Comparison of ENCODE assay signal across 25 cellular contexts in the genomic region with DNA sequence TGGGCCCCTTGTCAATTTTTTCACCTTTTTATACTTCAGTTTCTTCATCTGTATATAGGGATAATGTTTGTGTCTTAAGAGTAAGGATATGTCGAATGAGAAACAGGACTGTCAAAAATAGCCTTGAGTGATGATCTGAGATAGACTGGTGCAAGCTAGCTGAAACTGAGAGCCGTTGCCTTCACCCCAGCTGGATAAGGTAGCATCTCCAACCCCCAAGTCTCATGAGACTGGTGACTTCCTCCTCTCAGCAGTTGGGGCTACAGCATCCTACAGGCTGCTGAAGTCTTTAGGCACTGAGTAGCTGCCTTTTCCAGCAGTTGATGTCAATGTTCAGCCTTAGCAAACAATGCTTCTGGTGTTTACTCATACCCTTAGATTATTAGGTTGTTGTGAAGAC.
DNase-seq lines count a peak whose midpoint lies in the region; ATAC-seq, FAIRE-seq and TF ChIP-seq lines count a peak whose summit lies in the region.
"Had no signal": no experiment of that assay in that cellular context is flagged by ENCODE, and none has a peak within 500 bp of the region (broad histone marks: within the 10 kb centered on the region; RNA-seq: fewer than 3 reads in every experiment).

No MANE protein-coding gene starts in this region.

- H3K9me2 ChIP-seq in OCI-LY7 (ENCODE audit: insufficient read depth, low read length), result no peaks in the 10 kb centered on the region

- no peak overlapping the region for H2AFZ ChIP-seq in OCI-LY7 (ENCODE audit: low read length)

- TF ChIP-seq CTCF in OCI-LY7 (conservative IDR thresholded peaks at IDR 0.05; ENCODE audit: low read length) (no peak), glutamatergic neuron (IDR thresholded peaks at IDR 0.05; ENCODE audit: partially characterized antibody, unreplicated experiment) (no peak)

- BruUV-seq in OCI-LY7 (replicated peaks; lab: Mats Ljungman, UMichigan), result no TSS peak

- H3K4me3 Mint-ChIP-seq in glutamatergic neuron (ENCODE audit: unreplicated experiment), result no peak overlapping the region
- H3K4me3 Mint-ChIP-seq: activated CD4-positive, alpha-beta memory T cell treated with anti-CD3 and anti-CD28 coated beads for 36 hours; activated naive CD8-positive, alpha-beta T cell treated with anti-CD3 and anti-CD28 coated beads for 36 hours; CD4-positive, alpha-beta memory T cell; natural killer cell treated with Interleukin-12 subunit alpha and Interleukin-12 subunit beta and Interleukin-15 and Interleukin-18, amount 100 ng/mL, for 72 hours had no signal

- CTCF ChIA-PET in OCI-LY7 (lab: Charles Lee; ENCODE audit: unreplicated experiment), result no interaction called here

- FAIRE-seq in HTR-8/SVneo (lab: Jason Lieb, UNC), result no peak
- FAIRE-seq: astrocyte, RCC 7860, TTC549 had no signal

- intact Hi-C loops in OCI-LY7 (cut with micrococcal nuclease; ENCODE audit: unreplicated experiment), result no loop called here

- no peak overlapping the region for H3K27ac Mint-ChIP-seq in glutamatergic neuron (ENCODE audit: unreplicated experiment)
- H3K27ac Mint-ChIP-seq: activated CD4-positive, alpha-beta memory T cell treated with anti-CD3 and anti-CD28 coated beads for 36 hours; activated naive CD8-positive, alpha-beta T cell treated with anti-CD3 and anti-CD28 coated beads for 36 hours; activated T-helper 2 cell treated with anti-CD3 and anti-CD28 coated beads, Interferon-gamma antibody, Interleukin-2, Interleukin-4, amounts not matched to agents 10 μg/mL and 5 μg/mL and 100 μg/mL, durations not matched to agents 14 hours and 24 hours and 36 hours; CD4-positive, alpha-beta memory T cell; natural killer cell treated with Interleukin-12 subunit alpha and Interleukin-12 subunit beta and Interleukin-15 and Interleukin-18, amount 100 ng/mL, for 72 hours had no signal

- no peaks in the 10 kb centered on the region for H3K4me1 ChIP-seq in OCI-LY7 (ENCODE audit: insufficient read depth, low read length, poor library complexity, severe bottlenecking)
- H3K4me1 ChIP-seq: lower lobe of right lung, upper lobe of right lung had no signal

- peak; percentile 90 for ATAC-seq in GM18858 (IDR thresholded peaks at IDR 0.05; ENCODE audit: unreplicated experiment)
- peak; percentile 78 for ATAC-seq in GM21526 (IDR thresholded peaks at IDR 0.05; ENCODE audit: low FRiP score, unreplicated experiment)
- peak; percentile 82 for ATAC-seq in HG03095 (IDR thresholded peaks at IDR 0.05; ENCODE audit: unreplicated experiment)
- ATAC-seq in GM21825 (IDR thresholded peaks at IDR 0.05; ENCODE audit: unreplicated experiment), result no peak
- ATAC-seq: activated CD4-positive, CD25-positive, alpha-beta regulatory T cell treated with anti-CD3 and anti-CD28 coated beads, Interleukin-2, amount 50 U/mL, for 24 hours; lower lobe of right lung; natural killer cell treated with Interleukin-12 subunit alpha and Interleukin-12 subunit beta and Interleukin-15 and Interleukin-18, amount 100 ng/mL, for 72 hours; upper lobe of right lung had no signal

- no peaks in the 10 kb centered on the region for H3K4me1 Mint-ChIP-seq in glutamatergic neuron (ENCODE audit: low read depth, unreplicated experiment)
- H3K4me1 Mint-ChIP-seq: activated naive CD8-positive, alpha-beta T cell treated with anti-CD3 and anti-CD28 coated beads for 36 hours; CD4-positive, alpha-beta memory T cell had no signal

- POLR2A ChIA-PET in OCI-LY7 (lab: Charles Lee), result interaction anchor here (0.7 to 1.1 kb wide), 2 partner anchors 9 to 15 kb away, joined by 3 to 5 read pairs; no protein-coding TSS in a partner anchor

- no peak overlapping the region for H3K4me3 ChIP-seq in OCI-LY7 (ENCODE audit: low read depth, low read length, poor library complexity, severe bottlenecking)
- H3K4me3 ChIP-seq: dorsolateral prefrontal cortex, lower lobe of right lung, smooth muscle cell, upper lobe of right lung had no signal

- H3K79me2 ChIP-seq in OCI-LY7 (ENCODE audit: insufficient read depth, low read depth, low read length), result no peaks in the 10 kb centered on the region

- H3K27ac ChIP-seq in OCI-LY7 (ENCODE audit: low read depth, low read length, poor library complexity, severe bottlenecking), result peak overlapping the region; percentile 50
- H3K27ac ChIP-seq: dorsolateral prefrontal cortex, lower lobe of right lung, upper lobe of right lung had no signal

- H3K9me3 ChIP-seq in OCI-LY7 (ENCODE audit: low read length), result no peaks in the 10 kb centered on the region
- H3K9me3 ChIP-seq: lower lobe of right lung, upper lobe of right lung had no signal

- no peaks in the 10 kb centered on the region for H3K9me3 Mint-ChIP-seq in glutamatergic neuron (ENCODE audit: unreplicated experiment)
- H3K9me3 Mint-ChIP-seq: activated CD4-positive, alpha-beta memory T cell treated with anti-CD3 and anti-CD28 coated beads for 36 hours; activated naive CD8-positive, alpha-beta T cell treated with anti-CD3 and anti-CD28 coated beads for 36 hours; activated T-helper 2 cell treated with anti-CD3 and anti-CD28 coated beads, Interferon-gamma antibody, Interleukin-2, Interleukin-4, amounts not matched to agents 10 μg/mL and 5 μg/mL and 100 μg/mL, durations not matched to agents 14 hours and 24 hours and 36 hours; CD4-positive, alpha-beta memory T cell had no signal

- no peaks in the 10 kb centered on the region for H3K36me3 ChIP-seq in OCI-LY7 (ENCODE audit: insufficient read depth, low read length)
- H3K36me3 ChIP-seq: lower lobe of right lung, upper lobe of right lung had no signal

- peak overlapping the region; percentile 28; the same call in 1 of the 2 replicates for H3K4me2 ChIP-seq in OCI-LY7 (ENCODE audit: low read length)
- H3K4me2 ChIP-seq: smooth muscle cell had no signal

- H3K36me3 Mint-ChIP-seq in glutamatergic neuron (ENCODE audit: unreplicated experiment), result no peaks in the 10 kb centered on the region
- H3K36me3 Mint-ChIP-seq: activated CD4-positive, alpha-beta memory T cell treated with anti-CD3 and anti-CD28 coated beads for 36 hours; activated naive CD8-positive, alpha-beta T cell treated with anti-CD3 and anti-CD28 coated beads for 36 hours; CD4-positive, alpha-beta memory T cell; natural killer cell treated with Interleukin-12 subunit alpha and Interleukin-12 subunit beta and Interleukin-15 and Interleukin-18, amount 100 ng/mL, for 72 hours had no signal

- no peaks in the 10 kb centered on the region for H4K20me1 ChIP-seq in OCI-LY7 (ENCODE audit: insufficient read depth, low read length)

- DNase-seq in OCI-LY7 (ENCODE audit: low spot score) (peak; percentile 64), hepatic stellate cell (ENCODE audit: low spot score) (no peak), HTR-8/SVneo (ENCODE audit: insufficient read length, low spot score) (no peak), glutamatergic neuron (no peak)
- DNase-seq: activated CD4-positive, alpha-beta memory T cell treated with anti-CD3 and anti-CD28 coated beads for 36 hours; activated naive CD8-positive, alpha-beta T cell treated with anti-CD3 and anti-CD28 coated beads for 36 hours; CD4-positive, alpha-beta memory T cell; dorsolateral prefrontal cortex; KG1; lower lobe of right lung; NCI-H146; NCI-H2171; NCI-H510A treated with DMSO at 0.1 percent for 48 hours; upper lobe of right lung had no signal

- no peaks in the 10 kb centered on the region for H3K27me3 Mint-ChIP-seq in glutamatergic neuron (ENCODE audit: unreplicated experiment)
- H3K27me3 Mint-ChIP-seq: activated CD4-positive, alpha-beta memory T cell treated with anti-CD3 and anti-CD28 coated beads for 36 hours had no signal
